ENCODE assay signal across 17 cellular contexts in the genomic region with DNA sequence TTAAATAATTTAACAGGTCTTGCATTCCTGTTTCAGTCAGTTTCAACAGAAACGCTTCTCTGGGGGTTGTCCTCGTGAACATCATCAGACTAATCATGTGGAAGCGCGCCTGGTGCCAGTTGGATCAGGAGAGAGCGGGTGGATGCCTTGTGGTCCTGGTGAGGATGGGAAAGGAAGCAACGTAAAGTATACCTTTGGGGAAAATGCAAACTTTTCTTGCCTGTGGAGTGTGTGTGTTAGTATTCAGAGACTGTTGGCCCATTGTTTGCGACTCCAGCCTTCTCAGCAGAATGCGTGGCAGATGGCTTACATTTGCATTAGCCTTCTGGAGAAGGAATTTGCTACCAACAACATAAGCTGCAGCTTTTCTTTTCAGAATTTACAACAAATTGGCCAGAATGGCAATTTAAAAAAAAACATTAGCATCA.
DNase-seq lines count a peak whose midpoint lies in the region; ATAC-seq lines count a peak whose summit lies in the region.
"Had no signal": no experiment of that assay in that cellular context is flagged by ENCODE, and none has a peak within 500 bp of the region (broad histone marks: within the 10 kb centered on the region; RNA-seq: fewer than 3 reads in every experiment).

No MANE protein-coding gene starts in this region.

- no peaks in the 10 kb centered on the region for H3K36me3 ChIP-seq in iPS-20b (ENCODE audit: insufficient read depth, low read depth, low read length)
- H3K36me3 ChIP-seq: sigmoid colon had no signal

- ATAC-seq in HG02623 (IDR thresholded peaks at IDR 0.05; ENCODE audit: unreplicated experiment) (no peak), GM18867 (IDR thresholded peaks at IDR 0.05; ENCODE audit: unreplicated experiment) (no peak)
- ATAC-seq: body of pancreas; left colon; stimulated activated memory B cell treated with anti-CD40 and anti-IgM and Interleukin-4, amounts not matched to agents 10 μg/mL and 1 μg/mL and 100 μg/mL, for 72 hours had no signal

- H3K4me1 ChIP-seq in iPS-20b (ENCODE audit: insufficient read depth, low read length) = peaks cover 33% of the 10 kb centered on the region
- H3K4me1 ChIP-seq: sigmoid colon had no signal

- H3K27ac ChIP-seq in iPS-20b (ENCODE audit: low read length) (peak overlapping the region; percentile 84), substantia nigra (ENCODE audit: low read depth, low read length, poor library complexity, severe bottlenecking) (no peak overlapping the region)
- H3K27ac ChIP-seq: body of pancreas, sigmoid colon had no signal

- H3K9ac ChIP-seq in iPS-20b (ENCODE audit: low read depth, low read length) = peak overlapping the region; percentile 68

- H3K27me3 ChIP-seq in iPS-20b (ENCODE audit: insufficient read depth, low read length) = no peaks in the 10 kb centered on the region
- H3K27me3 ChIP-seq: body of pancreas, sigmoid colon had no signal

- DNase-seq in NCI-H1048 (lab: John Stamatoyannopoulos, UW) (peak; percentile 89), amygdala (lab: John Stamatoyannopoulos, UW) (peak in 31 of 56 donors; percentile 1 to 57 (median 12)), substantia nigra (lab: John Stamatoyannopoulos, UW) (peak in 30 of 49 donors; percentile 1 to 69 (median 12)), NCI-H146 (lab: John Stamatoyannopoulos, UW) (no peak)
- DNase-seq: activated effector memory CD4-positive, alpha-beta T cell treated with anti-CD3 and anti-CD28 coated beads, Interleukin-2, amount 50 U/mL, for 16 hours; body of pancreas; CD4-positive, CD25-positive, alpha-beta regulatory T cell; effector memory CD4-positive, alpha-beta T cell; KG1; left colon; naive B cell; SIG-M5; sigmoid colon had no signal

- H3K4me3 ChIP-seq in iPS-20b (ENCODE audit: low read length) = peak overlapping the region; percentile 17; the same call in 1 of the 2 replicates
- H3K4me3 ChIP-seq: body of pancreas, sigmoid colon had no signal

- peaks cover 19% of the 10 kb centered on the region for H3K9me3 ChIP-seq in iPS-20b (ENCODE audit: insufficient read depth, low read depth, low read length)
- H3K9me3 ChIP-seq: body of pancreas had no signal
